In genomic region chr11:37450613-37451012, GRCh38 we compare ENCODE assay signal across 14 cellular contexts.
DNase-seq lines count a peak whose midpoint lies in the region; ATAC-seq and TF ChIP-seq lines count a peak whose summit lies in the region.
"Had no signal": no experiment of that assay in that cellular context is flagged by ENCODE, and none has a peak within 500 bp of the region (broad histone marks: within the 10 kb centered on the region; RNA-seq: fewer than 3 reads in every experiment).

No MANE protein-coding gene starts in this region.

- no peaks in the 10 kb centered on the region for H3K9me3 ChIP-seq in mammary epithelial cell (replicated peaks; ENCODE audit: insufficient read depth, low read length)
- no peaks in the 10 kb centered on the region for H3K9me3 ChIP-seq in upper lobe of right lung
- H3K9me3 ChIP-seq in MG63, result no peaks in the 10 kb centered on the region; the same call in 1 of the 2 replicates
- H3K9me3 ChIP-seq: thoracic aorta had no signal

- H3K4me1 ChIP-seq in mammary epithelial cell (ENCODE audit: insufficient read depth, low read length), result peaks cover 14% of the 10 kb centered on the region
- no peaks in the 10 kb centered on the region for H3K4me1 ChIP-seq in upper lobe of right lung

- DNase-seq in SIG-M5 treated with dmso at 0.1 percent for 504 hours (lab: John Stamatoyannopoulos, UW; ENCODE audit: unreplicated experiment) (peak; percentile 32), SIG-M5 (lab: John Stamatoyannopoulos, UW) (no peak), KBM-7 (peak; percentile 23), mammary epithelial cell (peak; percentile 68), upper lobe of right lung (no peak), MG63 (no peak), NCI-H82 treated with DMSO at 0.1 percent for 48 hours (lab: John Stamatoyannopoulos, UW; ENCODE audit: unreplicated experiment) (no peak)
- DNase-seq: activated T-cell treated with anti-CD3 and anti-CD28 coated beads, Interleukin-2, amount 50 U/mL, for 1 hour; EL; glutamatergic neuron; mucosa of descending colon had no signal

- H3K4me2 ChIP-seq in mammary epithelial cell (ENCODE audit: insufficient read depth, low read depth, low read length), result peak overlapping the region; percentile 34

- H3K27ac ChIP-seq in mammary epithelial cell (ENCODE audit: insufficient read depth, low read depth, low read length), result no peak overlapping the region
- H3K27ac ChIP-seq in upper lobe of right lung, result no peak overlapping the region
- H3K27ac ChIP-seq: 22Rv1, thoracic aorta had no signal

- TF ChIP-seq CTCF in mammary epithelial cell (conservative IDR thresholded peaks at IDR 0.05 in 1 of 2, IDR thresholded peaks at IDR 0.05 in 1 of 2; ENCODE audit: extremely low read depth in 1 of 2, insufficient read depth in 1 of 2, low read depth in 1 of 2, low read length in 2 of 2) (no peak), upper lobe of right lung (IDR thresholded peaks at IDR 0.05) (no peak)

- peak; percentile 76 for ATAC-seq in upper lobe of right lung
- ATAC-seq in GM21423 (IDR thresholded peaks at IDR 0.05; ENCODE audit: unreplicated experiment), result no peak
- ATAC-seq: mucosa of descending colon had no signal

- H3K79me2 ChIP-seq in mammary epithelial cell (ENCODE audit: insufficient read depth, low read length), result no peaks in the 10 kb centered on the region

- CTCF ChIA-PET in mammary epithelial cell (lab: Charles Lee; ENCODE audit: low non-redundant PET), result no interaction called here

- no peaks in the 10 kb centered on the region for H4K20me1 ChIP-seq in mammary epithelial cell (ENCODE audit: insufficient read depth, low read length)

- H2AFZ ChIP-seq in mammary epithelial cell (ENCODE audit: low read depth, low read length), result peak overlapping the region; percentile 60

- 44% methylated on average over 1 of the region's 2 CpGs for WGBS in mammary epithelial cell (ENCODE audit: low coverage, missing lambda C conversion rate)

- BruUV-seq in mammary epithelial cell (replicated peaks; lab: Mats Ljungman, UMichigan), result no TSS peak

- no peak overlapping the region for H3K9ac ChIP-seq in mammary epithelial cell (ENCODE audit: insufficient read depth, low read length)

- dilution Hi-C loops in mammary epithelial cell (cut with HindIII; ENCODE audit: low sequenced_read_pairs), result no loop called here

- H3K27me3 ChIP-seq in mammary epithelial cell (ENCODE audit: insufficient read depth, low read length) (no peaks in the 10 kb centered on the region), upper lobe of right lung (no peaks in the 10 kb centered on the region), MG63 (no peaks in the 10 kb centered on the region)

- no peaks in the 10 kb centered on the region for H3K36me3 ChIP-seq in mammary epithelial cell (ENCODE audit: insufficient read depth, low read length)
- H3K36me3 ChIP-seq in upper lobe of right lung, result no peaks in the 10 kb centered on the region
- H3K36me3 ChIP-seq in MG63, result no peaks in the 10 kb centered on the region
- H3K36me3 ChIP-seq: thoracic aorta had no signal

- in situ Hi-C loops in KBM-7 (cut with MboI; ENCODE audit: low pct_unique_long_range_greater_than_20kb, low sequenced_read_pairs) (no loop called here), mammary epithelial cell (cut with MboI; ENCODE audit: low sequenced_read_pairs in 2 of 2) (loop anchor here in 1 of 2 donors (10.0 kb wide), 1 partner anchor 54 kb away; no protein-coding TSS in a partner anchor)

- intact Hi-C loops in mammary epithelial cell (cut with micrococcal nuclease) (no loop called here), upper lobe of right lung (cut with DNase I) (no loop called here)

- H3K4me3 ChIP-seq in mammary epithelial cell (replicated peaks in 1 of 3; ENCODE audit: insufficient read depth in 1 of 3, low read depth in 2 of 3, low read length in 3 of 3), result no peak overlapping the region
- no peak overlapping the region for H3K4me3 ChIP-seq in upper lobe of right lung
- H3K4me3 ChIP-seq in MG63, result no peak overlapping the region
- H3K4me3 ChIP-seq: mucosa of descending colon, thoracic aorta had no signal

Comparison
In these comparisons a context has a peak if more than half of its experiments do, and no peak if none do; other contexts are left out.
1. DNase-seq: peak in SIG-M5 treated with dmso at 0.1 percent for 504 hours (single experiment), KBM-7 (single experiment) and mammary epithelial cell (single experiment); none in SIG-M5 (single experiment), upper lobe of right lung (single experiment), MG63 (single experiment) and NCI-H82 treated with DMSO at 0.1 percent for 48 hours (single experiment).